In the genomic region with DNA sequence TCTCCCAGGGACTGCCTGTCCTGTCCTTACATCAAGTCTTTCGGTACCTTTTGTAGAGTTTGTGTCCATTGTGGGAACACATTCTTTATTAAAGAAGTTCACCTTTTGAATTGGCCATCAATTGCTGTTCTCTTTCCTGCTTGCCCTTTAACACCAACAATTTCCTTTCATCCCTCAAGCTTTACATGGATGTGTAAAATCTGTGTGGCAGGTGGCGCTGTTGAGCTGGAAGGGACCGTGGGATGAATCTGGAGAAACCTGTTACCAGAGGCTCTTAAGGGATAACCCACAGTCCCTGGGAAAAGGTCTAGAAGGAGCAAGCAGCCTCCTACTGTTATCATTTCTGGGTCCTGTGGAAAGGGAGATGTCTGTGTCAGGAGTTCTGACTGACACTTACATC, we compare ENCODE assay signal across 8 cellular contexts. TPM values are rescaled to one million over a fixed set of nuclear protein-coding genes. Genes with fewer than 3 reads are reported as not detected.
DNase-seq lines count a peak whose midpoint lies in the region; ATAC-seq, FAIRE-seq and TF ChIP-seq lines count a peak whose summit lies in the region.

No MANE protein-coding gene starts in this region.

- H3K27ac ChIP-seq in fibroblast of lung (ENCODE audit: insufficient read depth, low read length) (no peak overlapping the region), testis (no peak overlapping the region)

- FAIRE-seq in RCC 7860 (lab: Jason Lieb, UNC): peak; percentile 42

- H3K36me3 ChIP-seq in fibroblast of lung (ENCODE audit: control insufficient read depth, insufficient read depth, low read length) (no peaks in the 10 kb centered on the region), testis (ENCODE audit: low read depth, missing control alignments) (no peaks in the 10 kb centered on the region)

- no peaks in the 10 kb centered on the region for H3K4me1 ChIP-seq in fibroblast of lung (ENCODE audit: control insufficient read depth, extremely low read depth, insufficient read depth, low read length)
- H3K4me1 ChIP-seq in testis: no peaks in the 10 kb centered on the region

- H3K27ac Mint-ChIP-seq in neural crest cell (ENCODE audit: unreplicated experiment): no peak overlapping the region

- no peaks in the 10 kb centered on the region for H3K27me3 ChIP-seq in fibroblast of lung (ENCODE audit: control insufficient read depth, insufficient read depth, low read length)
- no peaks in the 10 kb centered on the region for H3K27me3 ChIP-seq in testis

- peak; percentile 76 for DNase-seq in G401 (ENCODE audit: low spot score)
- DNase-seq in LHCN-M2 (ENCODE audit: low read depth): peak; percentile 72
- DNase-seq in RCC 7860 (ENCODE audit: low spot score): peak; percentile 37
- peak; percentile 85 to 89 for DNase-seq in activated T-cell treated with anti-CD3 and anti-CD28 coated beads, Interleukin-2, amount 50 U/mL, for 48 hours
- DNase-seq in fibroblast of lung (ENCODE audit: low read depth in 2 of 2): peak; percentile 47 to 75
- DNase-seq in neural crest cell (ENCODE audit: low read depth, low spot score): peak; percentile 94
- peak; percentile 92 for DNase-seq in testis

- H3K79me2 ChIP-seq in fibroblast of lung (ENCODE audit: control insufficient read depth, insufficient read depth, low read length): no peaks in the 10 kb centered on the region

- in situ Hi-C loops in G401 (cut with HindIII; ENCODE audit: low sequenced_read_pairs): no loop called here

- H3K4me1 Mint-ChIP-seq in neural crest cell: peaks cover 11% of the 10 kb centered on the region

- H3K4me3 ChIP-seq in fibroblast of lung (replicated peaks in 1 of 4; ENCODE audit: control extremely low read depth in 1 of 4, insufficient read depth in 1 of 4, low read depth in 3 of 4, low read length in 4 of 4) (no peak overlapping the region), testis (no peak overlapping the region)

- H3K4me2 ChIP-seq in fibroblast of lung (ENCODE audit: extremely low read depth, insufficient read depth, low read length): no peak overlapping the region

- H3K36me3 Mint-ChIP-seq in neural crest cell (ENCODE audit: low read depth): no peaks in the 10 kb centered on the region

- TF ChIP-seq CTCF in fibroblast of lung (conservative IDR thresholded peaks at IDR 0.05 in 1 of 2, IDR thresholded peaks at IDR 0.05 in 1 of 2; ENCODE audit: low read depth in 1 of 2, low read length in 2 of 2): peak; percentile 85 to 94
- peak; percentile 84 for TF ChIP-seq CTCF in neural crest cell (conservative IDR thresholded peaks at IDR 0.05)
- TF ChIP-seq CTCF in testis (IDR thresholded peaks at IDR 0.05): peak; percentile 67 to 81 (median 79)

- H3K4me3 Mint-ChIP-seq in neural crest cell: peak overlapping the region; percentile 1

- intact Hi-C loops in testis (cut with DNase I; ENCODE audit: low total_unique reads): no loop called here

- no peak overlapping the region for H2AFZ ChIP-seq in fibroblast of lung (ENCODE audit: low read length)

- H4K20me1 ChIP-seq in fibroblast of lung (ENCODE audit: control insufficient read depth, extremely low read depth, insufficient read depth, low read length): no peaks in the 10 kb centered on the region

- no peak overlapping the region for H3K9ac ChIP-seq in fibroblast of lung (ENCODE audit: insufficient read depth, low read length)

- no peak for ATAC-seq in HG03439 (IDR thresholded peaks at IDR 0.05; ENCODE audit: unreplicated experiment)

- H3K27me3 Mint-ChIP-seq in neural crest cell (ENCODE audit: low read depth): peaks cover 29% of the 10 kb centered on the region

- H3K9me3 Mint-ChIP-seq in neural crest cell: no peaks in the 10 kb centered on the region

- H3K9me3 ChIP-seq in fibroblast of lung (ENCODE audit: control insufficient read depth, insufficient read depth, low read depth, low read length) (no peaks in the 10 kb centered on the region), testis (no peaks in the 10 kb centered on the region)

- WGBS in testis, 2 donors: 16 to 22% methylated on average over 3 of the region's 3 CpGs

- no peak for TF ChIP-seq POLR2A in testis (IDR thresholded peaks at IDR 0.05)

RNA-seq across cellular contexts. Expression of gene ZFP62, which starts 7.9 kb away (rescaled TPM):
- total RNA-seq in G401 (2014; rRNA removed; shearing (Covaris generic)): 33.0 and 37.9 TPM in 2 replicates
- total RNA-seq in LHCN-M2 (2014; rRNA removed): 17.3 and 18.0 TPM in 2 replicates
- 8.3 TPM for polyA plus RNA-seq in LHCN-M2 (2012)
- total RNA-seq in fibroblast of lung: 24.1 TPM in 2 replicates
- polyA plus RNA-seq in fibroblast of lung: 10.1 and 14.4 TPM in 2 replicates
- 7.5 and 10.0 TPM in 2 replicates for polyA plus RNA-seq in fibroblast of lung (2012)
- 0.96 and 1.1 TPM in 2 replicates for polyA minus RNA-seq in fibroblast of lung (ENCODE audit: low replicate concordance)
- 41.6 and 44.4 TPM in 2 replicates for total RNA-seq in neural crest cell
- 10 to 100 TPM; 27.1 to 32.3 TPM for total RNA-seq in testis
- 29.2 TPM for polyA plus RNA-seq in testis (ENCODE audit: insufficient read depth, low read depth, low replicate concordance)

RNA-seq across cellular contexts. Expression of gene BTNL8, which starts 30.0 kb away (rescaled TPM):
- not detected in 2 replicates for total RNA-seq in G401 (2014; rRNA removed; shearing (Covaris generic))
- total RNA-seq in LHCN-M2 (2014; rRNA removed): not detected in 2 replicates
- not detected for polyA plus RNA-seq in LHCN-M2 (2012)
- not detected in 2 replicates for total RNA-seq in fibroblast of lung
- polyA plus RNA-seq in fibroblast of lung: not detected in 2 replicates
- not detected in 2 replicates for polyA plus RNA-seq in fibroblast of lung (2012)
- not detected in 2 replicates for polyA minus RNA-seq in fibroblast of lung (ENCODE audit: low replicate concordance)
- total RNA-seq in neural crest cell: not detected in 2 replicates
- total RNA-seq in testis: 10 to 100 TPM; 13.1 to 14.7 TPM
- 10.3 TPM for polyA plus RNA-seq in testis (ENCODE audit: insufficient read depth, low read depth, low replicate concordance)

Comparison
In these comparisons a context has a peak if more than half of its experiments do, and no peak if none do; other contexts are left out.
1. DNase-seq: peak in every context shown above with its lines; median percentile 94 in neural crest cell; 92 in testis; 87 in activated T-cell treated with anti-CD3 and anti-CD28 coated beads, Interleukin-2, amount 50 U/mL, for 48 hours; 76 in G401; 72 in LHCN-M2; 61 in fibroblast of lung; 37 in RCC 7860.
2. RNA of gene BTNL8, which starts 30.0 kb away (total RNA-seq): 13.1 to 14.7 TPM in testis; not detected in G401, not detected in LHCN-M2, not detected in fibroblast of lung and not detected in neural crest cell; every median in the first group is over 10 times any median in the second.
3. Peak in every context shown above with its lines, with median percentiles within 50 percentile points of each other: CTCF ChIP-seq.